ENCODE assay signal across 1 cellular context in genomic region chr11:65445604-65446445, GRCh38.
TF ChIP-seq lines count a peak whose summit lies in the region.

No MANE protein-coding gene starts in this region.

TF ChIP-seq in HEK293, 187 proteins besides CTCF, POLR2A, EP300 and RAD21 (continued from another document):
- TF ChIP-seq ZNF398 (tag by site-specific recombination; IDR thresholded peaks at IDR 0.05) (peak; percentile 32; the same call in 1 of the 2 replicates), GLIS1 (tag by site-specific recombination; IDR thresholded peaks at IDR 0.05) (peak; percentile 46), SP2 (tag by site-specific recombination; IDR thresholded peaks at IDR 0.05) (0 out of 2 replicates have a peak, but pooled peaks have one; percentile 19)
